Comparison of ENCODE assay signal across 1 cellular context in genomic region chr6:37077459-37078296, GRCh38.
TF ChIP-seq lines count a peak whose summit lies in the region.

No MANE protein-coding gene starts in this region.

TF ChIP-seq in HepG2, 621 proteins besides CTCF, POLR2A, EP300 and RAD21 (continued from another document):
- TF ChIP-seq ZNF800 (CRISPR knock-in tag; IDR thresholded peaks at IDR 0.05) (no peak), ZNF749 (CRISPR knock-in tag; IDR thresholded peaks at IDR 0.05; ENCODE audit: borderline replicate concordance) (no peak), ZNF646 (CRISPR knock-in tag; IDR thresholded peaks at IDR 0.05) (no peak), ZNF251 (CRISPR knock-in tag; IDR thresholded peaks at IDR 0.05) (no peak), ZNF264 (CRISPR knock-in tag; IDR thresholded peaks at IDR 0.05) (no peak), ZNF687 (CRISPR knock-in tag; IDR thresholded peaks at IDR 0.05) (peak; percentile 38; the same call in 1 of the 2 replicates), ZNF768 (CRISPR knock-in tag; IDR thresholded peaks at IDR 0.05) (peak; percentile 38; the same call in 1 of the 2 replicates), ZNF704 (CRISPR knock-in tag; IDR thresholded peaks at IDR 0.05; ENCODE audit: borderline replicate concordance) (no peak), ZBTB33 (CRISPR knock-in tag; IDR thresholded peaks at IDR 0.05) (peak; percentile 34; the same call in 1 of the 2 replicates), ZNF674 (CRISPR knock-in tag; IDR thresholded peaks at IDR 0.05; ENCODE audit: low read depth) (no peak), GFI1 (CRISPR knock-in tag; IDR thresholded peaks at IDR 0.05; ENCODE audit: borderline replicate concordance) (no peak), HNRNPUL1 (IDR thresholded peaks at IDR 0.05; ENCODE audit: low read depth, low read length) (no peak), GABPB1 (CRISPR knock-in tag; IDR thresholded peaks at IDR 0.05) (peak; percentile 14; the same call in 1 of the 2 replicates), ZNF503 (CRISPR knock-in tag; IDR thresholded peaks at IDR 0.05) (no peak), ZNF691 (CRISPR knock-in tag; IDR thresholded peaks at IDR 0.05; ENCODE audit: borderline replicate concordance, low read depth) (peak; percentile 96), ARNTL (CRISPR knock-in tag; IDR thresholded peaks at IDR 0.05) (no peak), SP5 (CRISPR knock-in tag; IDR thresholded peaks at IDR 0.05; ENCODE audit: borderline replicate concordance, low read depth) (no peak)
